In genomic region chr17:68759343-68760140, GRCh38 we compare ENCODE assay signal across 8 cellular contexts.
DNase-seq lines count a peak whose midpoint lies in the region; ATAC-seq and TF ChIP-seq lines count a peak whose summit lies in the region.

No MANE protein-coding gene starts in this region.

- H3K9ac ChIP-seq in mucosa of rectum (ENCODE audit: low read depth in 1 of 2, low read length in 2 of 2) = peak overlapping the region; percentile 14 to 36

- ATAC-seq in GM19468 (IDR thresholded peaks at IDR 0.05; ENCODE audit: extremely low read depth, unreplicated experiment) (peak; percentile 39), HG03575 (IDR thresholded peaks at IDR 0.05; ENCODE audit: extremely low read depth, insufficient number of reproducible peaks, low FRiP score, unreplicated experiment) (peak; percentile 44)
- peak; percentile 92 for ATAC-seq in activated CD8-positive, alpha-beta T cell treated with anti-CD3 and anti-CD28 coated beads, Interleukin-2, amount 10 ng/mL, durations not matched to agents 7 days and 5 days

- H3K4me1 Mint-ChIP-seq in activated CD8-positive, alpha-beta T cell treated with anti-CD3 and anti-CD28 coated beads, Interleukin-2, amount 10 ng/mL, durations not matched to agents 7 days and 5 days (ENCODE audit: low read depth) = peaks cover 23% of the 10 kb centered on the region
- H3K4me1 Mint-ChIP-seq in stimulated activated naive CD8-positive, alpha-beta T cell treated with anti-CD3 and anti-CD28 coated beads, Interleukin-15, Interleukin-2, amounts not matched to agents 100 ng/mL and 50 ng/mL, for 24 hours (ENCODE audit: low read depth) = peaks cover 13% of the 10 kb centered on the region

- H3K4me3 Mint-ChIP-seq in activated CD8-positive, alpha-beta T cell treated with anti-CD3 and anti-CD28 coated beads, Interleukin-2, amount 10 ng/mL, durations not matched to agents 7 days and 5 days = peak overlapping the region; percentile 56
- peak overlapping the region; percentile 78 for H3K4me3 Mint-ChIP-seq in stimulated activated naive CD8-positive, alpha-beta T cell treated with anti-CD3 and anti-CD28 coated beads, Interleukin-15, Interleukin-2, amounts not matched to agents 100 ng/mL and 50 ng/mL, for 24 hours

- POLR2A ChIA-PET in activated CD8-positive, alpha-beta T cell treated with anti-CD3 and anti-CD28 coated beads, Interleukin-2, amount 10 ng/mL, durations not matched to agents 7 days and 5 days (lab: Charles Lee) = no interaction called here

- H3K36me3 Mint-ChIP-seq in activated CD8-positive, alpha-beta T cell treated with anti-CD3 and anti-CD28 coated beads, Interleukin-2, amount 10 ng/mL, durations not matched to agents 7 days and 5 days (ENCODE audit: low read depth) = no peaks in the 10 kb centered on the region
- no peaks in the 10 kb centered on the region for H3K36me3 Mint-ChIP-seq in stimulated activated naive CD8-positive, alpha-beta T cell treated with anti-CD3 and anti-CD28 coated beads, Interleukin-15, Interleukin-2, amounts not matched to agents 100 ng/mL and 50 ng/mL, for 24 hours (ENCODE audit: low read depth)

- in situ Hi-C loops in Caki2 (cut with HindIII; ENCODE audit: low pct_unique_long_range_greater_than_20kb, low sequenced_read_pairs) = no loop called here

- H3K9me3 ChIP-seq in esophagus squamous epithelium (no peaks in the 10 kb centered on the region), mucosa of rectum (ENCODE audit: control insufficient read depth in 2 of 2, low read length in 2 of 2) (no peaks in the 10 kb centered on the region)

- peak; percentile 19 to 96 (median 89) for TF ChIP-seq CTCF in esophagus squamous epithelium (IDR thresholded peaks at IDR 0.05)

- no peaks in the 10 kb centered on the region for H3K27me3 ChIP-seq in esophagus squamous epithelium
- H3K27me3 ChIP-seq in mucosa of rectum (ENCODE audit: control insufficient read depth in 2 of 2, insufficient read depth in 2 of 2, low read length in 2 of 2) = no peaks in the 10 kb centered on the region

- intact Hi-C loops in esophagus squamous epithelium (cut with DNase I) = loop anchor here (10.0 kb wide), 1 partner anchor 215 kb away; no protein-coding TSS in a partner anchor

- H3K9me3 Mint-ChIP-seq in activated CD8-positive, alpha-beta T cell treated with anti-CD3 and anti-CD28 coated beads, Interleukin-2, amount 10 ng/mL, durations not matched to agents 7 days and 5 days (ENCODE audit: insufficient read depth) = no peaks in the 10 kb centered on the region
- H3K9me3 Mint-ChIP-seq in stimulated activated naive CD8-positive, alpha-beta T cell treated with anti-CD3 and anti-CD28 coated beads, Interleukin-15, Interleukin-2, amounts not matched to agents 100 ng/mL and 50 ng/mL, for 24 hours = peaks cover 3% of the 10 kb centered on the region

- H3K27ac Mint-ChIP-seq in activated CD8-positive, alpha-beta T cell treated with anti-CD3 and anti-CD28 coated beads, Interleukin-2, amount 10 ng/mL, durations not matched to agents 7 days and 5 days = peak overlapping the region; percentile 43
- peak overlapping the region; percentile 67 for H3K27ac Mint-ChIP-seq in stimulated activated naive CD8-positive, alpha-beta T cell treated with anti-CD3 and anti-CD28 coated beads, Interleukin-15, Interleukin-2, amounts not matched to agents 100 ng/mL and 50 ng/mL, for 24 hours

- peaks cover 4% of the 10 kb centered on the region for H3K27me3 Mint-ChIP-seq in activated CD8-positive, alpha-beta T cell treated with anti-CD3 and anti-CD28 coated beads, Interleukin-2, amount 10 ng/mL, durations not matched to agents 7 days and 5 days (ENCODE audit: low read depth)
- H3K27me3 Mint-ChIP-seq in stimulated activated naive CD8-positive, alpha-beta T cell treated with anti-CD3 and anti-CD28 coated beads, Interleukin-15, Interleukin-2, amounts not matched to agents 100 ng/mL and 50 ng/mL, for 24 hours = peaks cover 10% of the 10 kb centered on the region

- peak overlapping the region; percentile 16 to 62 (median 40) for H3K4me3 ChIP-seq in esophagus squamous epithelium
- H3K4me3 ChIP-seq in mucosa of rectum (ENCODE audit: low read length in 2 of 2) = peak overlapping the region; percentile 35 to 49

- DNase-seq in Caki2 (ENCODE audit: low read depth) (peak; percentile 86), NCI-H526 treated with DMSO at 0.1 percent for 48 hours (lab: John Stamatoyannopoulos, UW) (peak; percentile 64), esophagus squamous epithelium (lab: John Stamatoyannopoulos, UW) (no peak)
- DNase-seq in activated CD8-positive, alpha-beta T cell treated with anti-CD3 and anti-CD28 coated beads, Interleukin-2, amount 10 ng/mL, durations not matched to agents 7 days and 5 days = peak; percentile 77

- 5 to 11% methylated on average over 9 to 11 of the region's 12 CpGs for WGBS in esophagus squamous epithelium, 2 donors

- CTCF ChIA-PET in activated CD8-positive, alpha-beta T cell treated with anti-CD3 and anti-CD28 coated beads, Interleukin-2, amount 10 ng/mL, durations not matched to agents 7 days and 5 days (lab: Charles Lee) = no interaction called here

- H3K4me1 ChIP-seq in esophagus squamous epithelium = peaks cover 7 to 14% (median 7%) of the 10 kb centered on the region in 3 donors
- H3K4me1 ChIP-seq in mucosa of rectum (ENCODE audit: control insufficient read depth in 2 of 2, insufficient read depth in 2 of 2, low read length in 2 of 2) = peaks cover 0 to 4% of the 10 kb centered on the region in 2 donors

- TF ChIP-seq POLR2A in esophagus squamous epithelium (IDR thresholded peaks at IDR 0.05) = no peak

- H3K36me3 ChIP-seq in esophagus squamous epithelium (no peaks in the 10 kb centered on the region), mucosa of rectum (ENCODE audit: control insufficient read depth in 2 of 2, insufficient read depth in 2 of 2, low read length in 2 of 2) (no peaks in the 10 kb centered on the region)

- H3K27ac ChIP-seq in esophagus squamous epithelium = peak overlapping the region; percentile 74 to 81 (median 78)
- peak overlapping the region; percentile 7 to 48 for H3K27ac ChIP-seq in mucosa of rectum (ENCODE audit: low read depth in 2 of 2, low read length in 2 of 2)

Comparison
In these comparisons a context has a peak if more than half of its experiments do, and no peak if none do; other contexts are left out.
1. ATAC-seq: peak in every context shown above with its lines; median percentile 92 in activated CD8-positive, alpha-beta T cell treated with anti-CD3 and anti-CD28 coated beads, Interleukin-2, amount 10 ng/mL, durations not matched to agents 7 days and 5 days; 44 in HG03575; 39 in GM19468.